Comparison of ENCODE assay signal across 8 cellular contexts in genomic region chr2:47784349-47784851, GRCh38. TPM values are rescaled to one million over a fixed set of nuclear protein-coding genes. Genes with fewer than 3 reads are reported as not detected.
A peak's percentile ranks its signal among the peaks of the same experiment; 100 is the strongest.
DNase-seq lines count a peak whose midpoint lies in the region; ATAC-seq and TF ChIP-seq lines count a peak whose summit lies in the region.

No MANE protein-coding gene starts in this region.

- H3K4me3 ChIP-seq in astrocyte of the cerebellum (ENCODE audit: low read depth, low read length) (peak overlapping the region; percentile 86), thymus (ENCODE audit: low read length) (peak overlapping the region; percentile 87)

- H3K9me3 Mint-ChIP-seq in activated CD4-positive, alpha-beta T cell treated with anti-CD3 and anti-CD28 coated beads, Interleukin-2, amount 10 ng/mL, durations not matched to agents 7 days and 5 days: no peaks in the 10 kb centered on the region

- peaks cover 37% of the 10 kb centered on the region for H3K4me1 Mint-ChIP-seq in activated CD4-positive, alpha-beta T cell treated with anti-CD3 and anti-CD28 coated beads, Interleukin-2, amount 10 ng/mL, durations not matched to agents 7 days and 5 days

- H3K36me3 ChIP-seq in thymus (ENCODE audit: control insufficient read depth, insufficient read depth): no peaks in the 10 kb centered on the region

- TF ChIP-seq CTCF in astrocyte of the cerebellum (IDR thresholded peaks at IDR 0.05; ENCODE audit: low read depth, low read length, missing control alignments): no peak

- CTCF ChIA-PET in activated CD4-positive, alpha-beta T cell treated with anti-CD3 and anti-CD28 coated beads, Interleukin-2, amount 10 ng/mL, durations not matched to agents 7 days and 5 days (lab: Charles Lee): interaction anchor here (0.7 to 1.2 kb wide), 2 partner anchors 12 to 791 kb away, joined by 3 read pairs; no protein-coding TSS in a partner anchor

- peak overlapping the region; percentile 92 for H3K27ac Mint-ChIP-seq in activated CD4-positive, alpha-beta T cell treated with anti-CD3 and anti-CD28 coated beads, Interleukin-2, amount 10 ng/mL, durations not matched to agents 7 days and 5 days

- DNase-seq in activated CD4-positive, alpha-beta T cell treated with anti-CD3 and anti-CD28 coated beads, Interleukin-2, amount 10 ng/mL, durations not matched to agents 7 days and 5 days: no peak
- no peak for DNase-seq in activated CD4-positive, alpha-beta T cell treated with anti-CD3 and anti-CD28 coated beads for 48 hours
- no peak for DNase-seq in astrocyte of the cerebellum (ENCODE audit: low read depth)
- peak; percentile 66 for DNase-seq in left kidney (ENCODE audit: low read depth, low spot score)
- no peak for DNase-seq in NCI-H226
- DNase-seq in stimulated activated CD4-positive, alpha-beta T cell treated with anti-CD3 and anti-CD28 coated beads, Interleukin-2, amount 100 ng/mL, for 48 hours: no peak

- peak overlapping the region; percentile 87 for H3K4me3 Mint-ChIP-seq in activated CD4-positive, alpha-beta T cell treated with anti-CD3 and anti-CD28 coated beads, Interleukin-2, amount 10 ng/mL, durations not matched to agents 7 days and 5 days

- H3K27me3 ChIP-seq in thymus (ENCODE audit: control insufficient read depth, insufficient read depth): no peaks in the 10 kb centered on the region

- no peaks in the 10 kb centered on the region for H3K9me3 ChIP-seq in thymus (ENCODE audit: control insufficient read depth)

- H3K27me3 Mint-ChIP-seq in activated CD4-positive, alpha-beta T cell treated with anti-CD3 and anti-CD28 coated beads, Interleukin-2, amount 10 ng/mL, durations not matched to agents 7 days and 5 days: no peaks in the 10 kb centered on the region

- in situ Hi-C loops in astrocyte of the cerebellum (cut with HindIII; ENCODE audit: low sequenced_read_pairs): no loop called here

- H3K27ac ChIP-seq in thymus (ENCODE audit: low read depth): no peak overlapping the region

- 62% methylated on average over 28 of the region's 28 CpGs for WGBS in thymus

- ATAC-seq in GM21423 (IDR thresholded peaks at IDR 0.05; ENCODE audit: unreplicated experiment): no peak

- H3K36me3 Mint-ChIP-seq in activated CD4-positive, alpha-beta T cell treated with anti-CD3 and anti-CD28 coated beads, Interleukin-2, amount 10 ng/mL, durations not matched to agents 7 days and 5 days (ENCODE audit: low read depth): peaks cover 18% of the 10 kb centered on the region

- POLR2A ChIA-PET in activated CD4-positive, alpha-beta T cell treated with anti-CD3 and anti-CD28 coated beads, Interleukin-2, amount 10 ng/mL, durations not matched to agents 7 days and 5 days (lab: Charles Lee): no interaction called here

- H3K4me1 ChIP-seq in thymus (ENCODE audit: control insufficient read depth, insufficient read depth, low read length): peaks cover 5% of the 10 kb centered on the region

RNA-seq across cellular contexts. Expression of gene MSH6, which starts 1.5 kb away (rescaled TPM):
- 10 to 100 TPM; 87.7 to 92.9 TPM for total RNA-seq in activated CD4-positive, alpha-beta T cell treated with anti-CD3 and anti-CD28 coated beads, Interleukin-2, amount 10 ng/mL, durations not matched to agents 7 days and 5 days
- 16.4 TPM for polyA plus RNA-seq in thymus
